In the genomic region with DNA sequence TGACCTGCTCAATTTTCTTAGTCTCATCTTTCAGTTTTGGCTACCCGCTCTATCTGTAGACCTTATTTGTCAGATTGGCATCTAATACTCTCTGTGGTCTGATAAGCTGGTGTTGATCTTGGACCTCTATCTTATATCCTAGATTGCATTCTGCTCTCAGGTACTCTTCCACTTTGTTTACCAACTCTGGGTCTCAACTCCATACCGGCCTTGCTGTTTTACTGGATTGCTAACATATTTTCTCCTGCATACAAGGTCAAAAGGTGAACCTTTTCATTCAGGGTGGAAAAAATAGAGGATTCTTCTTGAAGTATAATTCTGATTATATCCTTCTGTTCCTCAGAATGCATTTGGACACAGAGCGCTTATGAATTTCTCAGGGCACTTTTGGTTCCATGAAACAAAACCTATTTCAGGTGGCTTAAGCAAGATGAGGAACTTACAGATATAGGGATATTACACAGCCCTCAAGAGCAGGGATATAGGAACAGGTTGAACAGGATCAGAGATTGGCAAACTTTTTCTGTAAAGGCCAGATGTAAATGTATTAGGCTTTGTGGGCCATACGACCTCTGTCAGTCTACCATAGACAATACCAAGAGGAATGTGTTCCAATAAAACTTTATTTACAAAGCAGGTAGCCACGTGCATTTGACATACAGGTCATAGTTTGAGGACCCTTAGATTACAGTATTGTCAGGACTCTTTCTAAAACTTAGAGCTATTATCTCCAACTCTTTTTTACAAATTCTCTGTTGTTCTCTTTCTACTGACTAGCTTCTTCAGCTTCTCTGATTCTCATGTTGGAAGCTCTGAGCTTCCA, we compare ENCODE assay signal across 25 cellular contexts. TPM values are rescaled to one million over a fixed set of nuclear protein-coding genes. Genes with fewer than 3 reads are reported as not detected.
A peak's percentile ranks its signal among the peaks of the same experiment; 100 is the strongest.
DNase-seq lines count a peak whose midpoint lies in the region; ATAC-seq, FAIRE-seq and TF ChIP-seq lines count a peak whose summit lies in the region.
"Had no signal": no experiment of that assay in that cellular context is flagged by ENCODE, and none has a peak within 500 bp of the region (broad histone marks: within the 10 kb centered on the region; RNA-seq: fewer than 3 reads in every experiment).

No MANE protein-coding gene starts in this region.

- H4K20me1 ChIP-seq in KMS-11 (ENCODE audit: insufficient read depth) (no peaks in the 10 kb centered on the region), K562 (replicated peaks; ENCODE audit: control insufficient read depth, insufficient read depth, low read length) (no peaks in the 10 kb centered on the region)

- H2AK5ac ChIP-seq in trophoblast cell (ENCODE audit: low read length), result no peak overlapping the region

- no peak for ATAC-seq in K562
- ATAC-seq: A549; CD8-positive, alpha-beta T cell had no signal

- H2BK12ac ChIP-seq in trophoblast cell (ENCODE audit: low read length), result no peak overlapping the region

- H3K9me3 ChIP-seq in K562 (replicated peaks; ENCODE audit: control insufficient read depth, insufficient read depth, low read depth, low read length) (no peaks in the 10 kb centered on the region), esophagus squamous epithelium (no peaks in the 10 kb centered on the region), trophoblast cell (ENCODE audit: insufficient read depth, low read depth, low read length) (no peaks in the 10 kb centered on the region), right atrium auricular region (no peaks in the 10 kb centered on the region)
- H3K9me3 ChIP-seq: A549, HAP-1 had no signal

- peaks cover 6% of the 10 kb centered on the region for H3K79me1 ChIP-seq in trophoblast cell (ENCODE audit: low read length)

- no peak for DNase-seq in K562 (ENCODE audit: extremely low read depth in 1 of 4, low spot score in 3 of 4)
- DNase-seq in esophagus squamous epithelium (lab: John Stamatoyannopoulos, UW), result no peak
- DNase-seq in trophoblast cell, result peak in 1 of 2 donors; percentile 68
- no peak for DNase-seq in right atrium auricular region (ENCODE audit: low spot score)
- no peak for DNase-seq in ACHN
- DNase-seq in C1 segment of cervical spinal cord (lab: John Stamatoyannopoulos, UW), result no peak
- DNase-seq in NCI-H1694 treated with DMSO at 0.1 percent for 48 hours (lab: John Stamatoyannopoulos, UW), result no peak
- DNase-seq: CD8-positive, alpha-beta T cell; DMS 273 treated with DMSO at 0.1 percent for 48 hours; DND-41; GOT3; HFFc6; NCI-H1417; NCI-H1694; NCI-H2081; NCI-H2227 treated with DMSO at 0.1 percent for 48 hours; NCI-H526 treated with DMSO at 0.1 percent for 48 hours; SIG-M5 had no signal

- in situ Hi-C loops in K562 (cut with MboI), result no loop called here
- in situ Hi-C loops in ACHN (cut with HindIII; ENCODE audit: low pct_ligation_motif_present, low pct_unique_long_range_greater_than_20kb, low sequenced_read_pairs), result no loop called here

- no peak for TF ChIP-seq RAD21 in K562 (CRISPR knock-in tag; conservative IDR thresholded peaks at IDR 0.05 in 1 of 2, IDR thresholded peaks at IDR 0.05 in 1 of 2)

- H3K9ac ChIP-seq in KMS-11 (no peak overlapping the region), K562 (ENCODE audit: insufficient read depth in 1 of 2, low read depth in 2 of 2, low read length in 2 of 2) (no peak overlapping the region), trophoblast cell (ENCODE audit: low read length) (no peak overlapping the region)

- FAIRE-seq in K562 (lab: Jason Lieb, UNC), result no peak
- FAIRE-seq: A549, GM18507, RCC 7860 had no signal

- TF ChIP-seq CTCF in KMS-11 (conservative IDR thresholded peaks at IDR 0.05; ENCODE audit: low read depth, low read length), result no peak
- TF ChIP-seq CTCF in K562 (IDR thresholded peaks at IDR 0.05 in 2 of 3, conservative IDR thresholded peaks at IDR 0.05 in 1 of 3; ENCODE audit: insufficient read depth in 2 of 3, low read depth in 1 of 3, low read length in 3 of 3), result no peak
- TF ChIP-seq CTCF in esophagus squamous epithelium (IDR thresholded peaks at IDR 0.05), result no peak
- no peak for TF ChIP-seq CTCF in right atrium auricular region (IDR thresholded peaks at IDR 0.05)

- intact Hi-C loops in K562 (cut with micrococcal nuclease) (no loop called here), esophagus squamous epithelium (cut with DNase I) (no loop called here)

- no peak overlapping the region for H4K8ac ChIP-seq in trophoblast cell (ENCODE audit: low read depth, low read length)

- H3K4me2 ChIP-seq in KMS-11 (peak overlapping the region; percentile 45), K562 (ENCODE audit: insufficient read depth, low read length) (no peak overlapping the region), trophoblast cell (ENCODE audit: low read length) (peak overlapping the region; percentile 13)
- H3K4me2 ChIP-seq: A549 had no signal

- H3K18ac ChIP-seq in trophoblast cell (ENCODE audit: low read length), result no peak overlapping the region

- CTCF ChIA-PET in K562 (lab: Yijun Ruan, JAX; ENCODE audit: low intra/inter-chr PET ratio), result no interaction called here

- TF ChIP-seq POLR2A in K562 (conservative IDR thresholded peaks at IDR 0.05) (no peak), esophagus squamous epithelium (IDR thresholded peaks at IDR 0.05) (no peak)

- H2AFZ ChIP-seq in KMS-11 (ENCODE audit: low read depth) (no peak overlapping the region), K562 (ENCODE audit: low read depth, low read length) (no peak overlapping the region), trophoblast cell (ENCODE audit: insufficient read depth, low read length, poor library complexity) (no peak overlapping the region)

- H3K36me3 ChIP-seq in KMS-11 (ENCODE audit: insufficient read depth) (no peaks in the 10 kb centered on the region), K562 (ENCODE audit: control insufficient read depth, insufficient read depth, low read length) (no peaks in the 10 kb centered on the region; the same call in 2 of the 3 replicates), esophagus squamous epithelium (no peaks in the 10 kb centered on the region), trophoblast cell (ENCODE audit: control insufficient read depth in 1 of 2, insufficient read depth in 2 of 2, low read length in 2 of 2) (no peaks in the 10 kb centered on the region), right atrium auricular region (no peaks in the 10 kb centered on the region)
- H3K36me3 ChIP-seq: HAP-1 had no signal

- H3K27ac ChIP-seq in KMS-11 (no peak overlapping the region), K562 (ENCODE audit: extremely low read depth, low read depth, low read length) (no peak overlapping the region), esophagus squamous epithelium (peak overlapping the region in 3 of 4 donors; percentile 21 to 63 (median 29)), trophoblast cell (ENCODE audit: low read depth, low read length) (no peak overlapping the region), right atrium auricular region (no peak overlapping the region)
- H3K27ac ChIP-seq: A549, C4-2B, SK-N-MC had no signal

- POLR2A ChIA-PET in K562 (lab: Yijun Ruan, JAX), result no interaction called here

- H3K4ac ChIP-seq in trophoblast cell (ENCODE audit: low read depth, low read length), result no peak overlapping the region

- H3K9me1 ChIP-seq in K562 (ENCODE audit: control insufficient read depth, insufficient read depth, low read length), result no peaks in the 10 kb centered on the region

- H3K27me3 ChIP-seq in KMS-11 (ENCODE audit: insufficient read depth, low read depth) (no peaks in the 10 kb centered on the region), K562 (ENCODE audit: control insufficient read depth in 2 of 2, insufficient read depth in 2 of 2, low read length in 2 of 2) (no peaks in the 10 kb centered on the region), esophagus squamous epithelium (peaks cover 0 to 6% (median 0%) of the 10 kb centered on the region in 4 donors), trophoblast cell (ENCODE audit: insufficient read depth, low read length) (no peaks in the 10 kb centered on the region), right atrium auricular region (no peaks in the 10 kb centered on the region)

- no peak overlapping the region for H4K12ac ChIP-seq in trophoblast cell (ENCODE audit: low read depth, low read length)

- BruUV-seq in K562 (replicated peaks; lab: Mats Ljungman, UMichigan), result no TSS peak

- H3K4me3 ChIP-seq in KMS-11 (IDR thresholded peaks at IDR 0.05; ENCODE audit: insufficient read depth, low read depth, low read length), result no peak overlapping the region
- H3K4me3 ChIP-seq in K562, result no peak overlapping the region
- no peak overlapping the region for H3K4me3 ChIP-seq in esophagus squamous epithelium
- H3K4me3 ChIP-seq in trophoblast cell (ENCODE audit: low read depth, low read length), result no peak overlapping the region
- no peak overlapping the region for H3K4me3 ChIP-seq in right atrium auricular region
- H3K4me3 ChIP-seq: A549, HAP-1, SK-N-MC had no signal

- H4K91ac ChIP-seq in trophoblast cell (ENCODE audit: low read depth, low read length), result no peak overlapping the region

- H3K79me2 ChIP-seq in KMS-11 (ENCODE audit: insufficient read depth, low read depth) (no peaks in the 10 kb centered on the region), K562 (ENCODE audit: control insufficient read depth, insufficient read depth, low read length) (peaks cover 20% of the 10 kb centered on the region), trophoblast cell (ENCODE audit: control insufficient read depth, insufficient read depth, low read length, poor library complexity) (peaks cover 7% of the 10 kb centered on the region)

- WGBS in K562 (ENCODE audit: insufficient coverage, low coverage, missing lambda C conversion rate), result 62% methylated on average over 5 of the region's 5 CpGs
- 78 to 84% methylated on average over 5 of the region's 5 CpGs for WGBS in esophagus squamous epithelium, 2 donors
- WGBS in trophoblast cell (ENCODE audit: extremely low coverage, insufficient coverage, insufficient read length), result no CpG with 5 or more reads among the region's 5 CpGs

- H2BK5ac ChIP-seq in trophoblast cell (ENCODE audit: low read depth, low read length, poor library complexity), result no peak overlapping the region

- H2BK120ac ChIP-seq in trophoblast cell (ENCODE audit: insufficient read depth, low read length, poor library complexity), result peak overlapping the region; percentile 30

- TF ChIP-seq EP300 in K562 (IDR thresholded peaks at IDR 0.05; ENCODE audit: low read length), result no peak

- H3K23ac ChIP-seq in trophoblast cell (ENCODE audit: low read length), result no peak overlapping the region

- H3K4me1 ChIP-seq in KMS-11 (ENCODE audit: low read depth, poor library complexity, severe bottlenecking) (peaks cover 62% of the 10 kb centered on the region), K562 (replicated peaks in 1 of 2; ENCODE audit: control insufficient read depth in 2 of 2, insufficient read depth in 2 of 2, low read length in 2 of 2) (peaks cover 13 to 14% of the 10 kb centered on the region in 2 experiments; a peak in 4 of 5 replicates), esophagus squamous epithelium (peaks cover 0 to 14% (median 3%) of the 10 kb centered on the region in 3 donors), trophoblast cell (ENCODE audit: control insufficient read depth in 1 of 2, insufficient read depth in 2 of 2, low read length in 2 of 2) (peaks cover 2 to 11% of the 10 kb centered on the region in 2 experiments), right atrium auricular region (peaks cover 0 to 6% of the 10 kb centered on the region in 2 donors)
- H3K4me1 ChIP-seq: A549 had no signal

- no peak overlapping the region for H3K14ac ChIP-seq in trophoblast cell (ENCODE audit: low read length)

RNA-seq across cellular contexts. Expression of a gene that starts 2.5 kb away (rescaled TPM):
- total RNA-seq in K562 (2011; cell fraction: chromatin; rRNA removed; ENCODE audit: low replicate concordance), result 1.8 and 7.8 TPM in 2 replicates
- 1.3 and 2.1 TPM in 2 replicates for total RNA-seq in K562 (2011; cell fraction: nucleolus; rRNA removed)
- total RNA-seq in K562 (2011; cell fraction: nucleoplasm; rRNA removed), result 5.4 and 8.2 TPM in 2 replicates
- 7.3 and 8.0 TPM in 2 replicates for total RNA-seq in K562 (2014; rRNA removed)
- total RNA-seq in K562 (2014; rRNA removed; fragmentation: Illumina TruSeq; extraction: Trizol), result 12.1 and 13.6 TPM in 2 replicates
- 9.1 and 10.2 TPM in 2 replicates for total RNA-seq in K562 (2015; rRNA removed; fragmentation: Illumina TruSeq; extraction: Trizol)
- total RNA-seq in K562 (2021), result 9.9 and 10.8 TPM in 2 replicates
- 2.9 and 5.5 TPM in 2 replicates for polyA plus RNA-seq in K562 (2011; rRNA removed)
- 1.2 and 1.8 TPM in 2 replicates for polyA plus RNA-seq in K562 (2011; cell fraction: cytosol; rRNA removed)
- polyA plus RNA-seq in K562 (2011; cell fraction: nucleus; rRNA removed), result 1.8 and 1.9 TPM in 2 replicates
- polyA plus RNA-seq in K562 (2012), result 4.4 and 6.3 TPM in 2 replicates
- 8.3 and 10.5 TPM in 2 replicates for polyA plus RNA-seq in K562 (2014; fragmentation: Illumina TruSeq; extraction: Trizol)
- polyA plus RNA-seq in K562 (2014; fragmentation: Nextera tagmentation; extraction: Ambion mirVana), result 1 to 10 TPM; 4.4 to 5.0 TPM
- polyA plus RNA-seq in K562 (2014; rRNA removed), result 6.5 and 8.6 TPM in 2 replicates
- polyA minus RNA-seq in K562 (2011; rRNA and poly(A)+ RNA removed), result 3.8 and 5.6 TPM in 2 replicates
- polyA minus RNA-seq in K562 (2011; cell fraction: cytosol; rRNA and poly(A)+ RNA removed), result 1.7 and 3.1 TPM in 2 replicates
- polyA minus RNA-seq in K562 (2011; cell fraction: nucleus; rRNA and poly(A)+ RNA removed), result 1.8 and 2.7 TPM in 2 replicates
- total RNA-seq in esophagus squamous epithelium, result 100 to 1,000 TPM in 1 of 4 donors, 10 to 100 TPM in 3; 34.2 to 102 (median 56.6) TPM
- 23.8 and 24.4 TPM in 2 replicates for polyA plus RNA-seq in trophoblast cell (2013)
- 10 to 100 TPM in 1 of 2 donors, 1 to 10 TPM in 1; 9.6 to 15.5 TPM for total RNA-seq in right atrium auricular region

Comparison
In these comparisons a context has a peak if more than half of its experiments do, and no peak if none do; other contexts are left out.
1. H3K27ac ChIP-seq: peak in esophagus squamous epithelium (3 of 4); none in KMS-11 (single experiment), K562 (single experiment), trophoblast cell (single experiment) and right atrium auricular region (0 of 2).